ENCODE assay signal across 1 cellular context in the genomic region with DNA sequence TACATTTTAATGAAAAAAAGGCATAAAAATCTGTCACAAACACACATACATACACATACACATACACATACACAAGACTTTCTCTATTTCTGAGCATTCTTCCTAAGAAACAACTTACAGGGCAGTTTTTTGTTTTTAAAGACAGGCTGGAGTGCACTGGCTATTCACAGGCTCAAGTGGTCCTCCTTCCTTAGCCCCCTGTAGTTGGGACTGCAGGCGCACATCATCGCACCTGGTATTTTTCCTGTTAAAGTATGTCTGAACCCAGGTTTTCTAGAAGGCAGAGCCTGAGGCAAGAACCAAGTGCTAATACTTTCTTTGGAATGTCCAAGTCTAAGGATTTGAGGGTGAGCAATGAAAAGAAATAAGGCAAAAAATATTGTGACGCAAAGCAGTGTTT.
TF ChIP-seq lines count a peak whose summit lies in the region.

No MANE protein-coding gene starts in this region.

TF ChIP-seq in GM23338, 12 proteins besides CTCF, POLR2A, EP300 and RAD21 (continued from another document):
- TF ChIP-seq, protein P1, sequence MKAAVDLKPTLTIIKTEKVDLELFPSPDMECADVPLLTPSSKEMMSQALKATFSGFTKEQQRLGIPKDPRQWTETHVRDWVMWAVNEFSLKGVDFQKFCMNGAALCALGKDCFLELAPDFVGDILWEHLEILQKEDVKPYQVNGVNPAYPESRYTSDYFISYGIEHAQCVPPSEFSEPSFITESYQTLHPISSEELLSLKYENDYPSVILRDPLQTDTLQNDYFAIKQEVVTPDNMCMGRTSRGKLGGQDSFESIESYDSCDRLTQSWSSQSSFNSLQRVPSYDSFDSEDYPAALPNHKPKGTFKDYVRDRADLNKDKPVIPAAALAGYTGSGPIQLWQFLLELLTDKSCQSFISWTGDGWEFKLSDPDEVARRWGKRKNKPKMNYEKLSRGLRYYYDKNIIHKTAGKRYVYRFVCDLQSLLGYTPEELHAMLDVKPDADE (IDR thresholded peaks at IDR 0.05): no peak
- no peak for TF ChIP-seq EZH2 (IDR thresholded peaks at IDR 0.05; ENCODE audit: low read depth, unreplicated experiment)
